Comparison of ENCODE assay signal across 28 cellular contexts in the genomic region with DNA sequence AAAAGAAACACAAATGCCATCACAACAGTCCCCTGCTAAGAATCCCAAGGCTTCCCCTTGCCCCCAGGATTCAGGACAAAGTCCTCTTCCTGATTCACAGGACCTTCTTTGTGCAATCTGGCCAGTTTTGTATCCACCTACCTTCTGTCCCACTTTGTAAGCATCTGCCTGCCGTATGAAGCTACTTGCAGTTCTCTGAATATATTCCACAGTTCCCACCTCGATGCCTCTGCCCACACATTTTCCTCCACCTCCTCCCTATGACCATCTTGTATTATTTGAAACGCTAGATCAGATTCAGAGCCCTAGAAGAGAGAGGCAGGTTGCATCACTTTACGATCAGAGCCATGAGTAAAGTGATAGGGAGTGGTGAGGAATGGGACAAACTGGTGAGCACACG.
"Had no signal": no experiment of that assay in that cellular context is flagged by ENCODE, and none has a peak within 500 bp of the region (broad histone marks: within the 10 kb centered on the region; RNA-seq: fewer than 3 reads in every experiment).

No MANE protein-coding gene starts in this region.

- DNase-seq: heart right ventricle; kidney glomerular epithelial cell; left cardiac atrium; left lung; lower lobe of right lung; mammary epithelial cell; mesenchymal stem cell; naive B cell; natural killer cell; pancreas; retina; right cardiac atrium; stimulated activated CD4-positive, alpha-beta T cell treated with anti-CD3 and anti-CD28 coated beads, Interleukin-12 subunit alpha, Interleukin-12 subunit beta, amount 100 ng/mL, for 4 hours; stimulated activated CD4-positive, alpha-beta T cell treated with anti-CD3 and anti-CD28 coated beads, Interleukin-15, amount 100 ng/mL, for 24 hours; stimulated activated CD4-positive, alpha-beta T cell treated with anti-CD3 and anti-CD28 coated beads, Interleukin-2, amount 100 ng/mL, for 24 hours; stimulated activated CD4-positive, alpha-beta T cell treated with anti-CD3 and anti-CD28 coated beads, Interleukin-4, amount 100 ng/mL, for 1 hour; stimulated activated naive B cell treated with anti-CD40 and anti-IgM and Interleukin-4, amounts not matched to agents 10 μg/mL and 1 μg/mL and 100 μg/mL, for 72 hours; stimulated activated naive CD8-positive, alpha-beta T cell treated with anti-CD3 and anti-CD28 coated beads, Interleukin-15, Interleukin-2, amounts not matched to agents 100 U/mL and 50 U/mL, for 24 hours; stomach; tibial artery; trophoblast cell; upper lobe of right lung had no signal

- H3K9me3 ChIP-seq: pancreas, prostate gland, thoracic aorta, upper lobe of right lung had no signal

- H3K36me3 Mint-ChIP-seq: natural killer cell had no signal

- H3K27ac ChIP-seq: heart right ventricle, hepatocyte, left lung, lower lobe of right lung, pancreas, prostate gland, skin epidermis, stomach, suprapubic skin, thoracic aorta, tibial artery, upper lobe of right lung had no signal

- H3K27ac Mint-ChIP-seq: naive B cell; natural killer cell; stimulated activated naive B cell treated with anti-CD40 and anti-IgM and Interleukin-4, amounts not matched to agents 10 μg/mL and 1 μg/mL and 100 μg/mL, for 72 hours had no signal

- H3K4me3 ChIP-seq: heart right ventricle, hepatocyte, left lung, lower lobe of right lung, pancreas, prostate gland, skin epidermis, stomach, suprapubic skin, thoracic aorta, tibial artery, upper lobe of right lung had no signal

- H3K36me3 ChIP-seq: heart right ventricle, left lung, lower lobe of right lung, pancreas, prostate gland, stomach, suprapubic skin, thoracic aorta, tibial artery, upper lobe of right lung had no signal

- H3K4me1 ChIP-seq: heart right ventricle, left lung, lower lobe of right lung, pancreas, prostate gland, stomach, tibial artery, upper lobe of right lung had no signal

- H3K4me3 Mint-ChIP-seq: natural killer cell; stimulated activated naive B cell treated with anti-CD40 and anti-IgM and Interleukin-4, amounts not matched to agents 10 μg/mL and 1 μg/mL and 100 μg/mL, for 72 hours had no signal

- H3K4me2 ChIP-seq: hepatocyte had no signal

- ATAC-seq: heart right ventricle; left cardiac atrium; left lung; lower lobe of right lung; natural killer cell; pancreas; right cardiac atrium; sciatic nerve; stimulated activated naive B cell treated with anti-CD40 and anti-IgM and Interleukin-4, amounts not matched to agents 10 μg/mL and 1 μg/mL and 100 μg/mL, for 72 hours; stimulated activated naive CD8-positive, alpha-beta T cell treated with anti-CD3 and anti-CD28 coated beads, Interleukin-15, Interleukin-2, amounts not matched to agents 100 U/mL and 50 U/mL, for 24 hours; upper lobe of right lung had no signal

- H3K27me3 ChIP-seq: hepatocyte, pancreas, suprapubic skin, tibial artery, upper lobe of right lung had no signal

- H2AFZ ChIP-seq: hepatocyte had no signal

- H3K4me1 Mint-ChIP-seq: naive B cell; natural killer cell; stimulated activated naive B cell treated with anti-CD40 and anti-IgM and Interleukin-4, amounts not matched to agents 10 μg/mL and 1 μg/mL and 100 μg/mL, for 72 hours had no signal

- H3K79me2 ChIP-seq: hepatocyte had no signal
